Comparison of ENCODE assay signal across 15 cellular contexts in the genomic region with DNA sequence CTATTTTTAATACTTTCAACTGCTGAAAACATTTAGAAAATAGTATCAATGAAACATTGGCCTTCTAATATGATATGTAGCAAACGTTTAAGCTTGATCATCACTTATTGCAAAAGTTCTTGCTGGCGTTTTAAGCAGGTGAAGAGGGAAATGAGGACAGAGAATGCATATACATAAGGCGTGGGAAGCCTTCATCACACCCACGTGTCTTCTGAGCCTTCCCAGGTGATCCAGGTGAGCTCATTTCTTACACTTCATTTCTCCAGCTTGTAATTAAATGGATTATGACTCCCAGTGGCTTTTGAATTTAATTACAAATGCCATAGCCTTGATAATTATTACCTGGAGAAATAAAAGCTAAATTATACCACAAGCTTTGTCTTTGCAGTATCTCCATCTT.
"Had no signal": no experiment of that assay in that cellular context is flagged by ENCODE, and none has a peak within 500 bp of the region (broad histone marks: within the 10 kb centered on the region; RNA-seq: fewer than 3 reads in every experiment).

No MANE protein-coding gene starts in this region.

- ATAC-seq: foreskin keratinocyte, gastroesophageal sphincter, heart right ventricle, left cardiac atrium, left lung, left ventricle myocardium superior, lower lobe of right lung, mucosa of descending colon had no signal

- DNase-seq: dermis blood vessel endothelial cell; dorsolateral prefrontal cortex; effector CD4-positive, alpha-beta T cell; effector memory CD4-positive, alpha-beta T cell; foreskin keratinocyte; heart right ventricle; hippocampal formation; left cardiac atrium; left lung; left ventricle myocardium superior; lower lobe of right lung; mesenchymal stem cell; mucosa of descending colon; naive B cell had no signal
